ENCODE assay signal across 36 cellular contexts in the genomic region with DNA sequence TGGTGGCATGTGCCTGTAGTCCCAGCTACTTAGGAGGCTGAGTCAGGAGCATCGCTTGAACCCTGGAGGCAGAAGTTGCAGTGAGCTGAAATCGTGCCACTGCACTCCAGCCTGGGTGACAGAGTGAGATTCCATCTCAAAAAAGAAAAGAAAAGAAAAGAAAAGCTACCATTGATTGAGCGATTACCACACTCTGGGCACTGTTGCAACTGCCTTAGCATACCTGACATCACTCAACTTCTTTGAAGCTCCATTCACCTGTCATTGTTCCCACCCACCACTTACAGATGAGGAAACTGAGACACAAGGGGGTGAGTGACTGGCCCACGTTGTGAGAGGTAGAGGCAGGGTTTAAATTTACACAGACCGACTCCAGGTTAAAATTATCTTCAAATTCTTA.
"Had no signal": no experiment of that assay in that cellular context is flagged by ENCODE, and none has a peak within 500 bp of the region (broad histone marks: within the 10 kb centered on the region; RNA-seq: fewer than 3 reads in every experiment).

No MANE protein-coding gene starts in this region.

- H3K4me3 ChIP-seq: MG63 had no signal

- H3K36me3 ChIP-seq: MG63 had no signal

- DNase-seq: Karpas-422, Kasumi-1, MG63, MM.1S, MV-4-11, NCI-H1048, NCI-H1092, NCI-H1092 treated with DMSO at 0.1 percent for 48 hours, NCI-H1105, NCI-H1105 treated with DMSO at 0.1 percent for 48 hours, NCI-H1417, NCI-H1417 treated with DMSO at 0.1 percent for 48 hours, NCI-H1436, NCI-H1436 treated with DMSO at 0.1 percent for 48 hours, NCI-H146, NCI-H1694, NCI-H1694 treated with DMSO at 0.1 percent for 48 hours, NCI-H187, NCI-H187 treated with DMSO at 0.1 percent for 48 hours, NCI-H1930, NCI-H2029, NCI-H2029 treated with DMSO at 0.1 percent for 48 hours, NCI-H2081, NCI-H2081 treated with DMSO at 0.1 percent for 48 hours, NCI-H2107, NCI-H2171, NCI-H2171 treated with DMSO at 0.1 percent for 48 hours, NCI-H2227 treated with DMSO at 0.1 percent for 48 hours, NCI-H226, NCI-H345, NCI-H446, NCI-H446 treated with DMSO at 0.1 percent for 48 hours, NCI-H510A, NCI-H510A treated with DMSO at 0.1 percent for 48 hours, NCI-H524, NCI-H524 treated with DMSO at 0.1 percent for 48 hours had no signal

- H3K27me3 ChIP-seq: MG63 had no signal
